ENCODE assay signal across 22 cellular contexts in genomic region chr22:46449974-46450745, GRCh38.
"Had no signal": no experiment of that assay in that cellular context is flagged by ENCODE, and none has a peak within 500 bp of the region (broad histone marks: within the 10 kb centered on the region; RNA-seq: fewer than 3 reads in every experiment).

No MANE protein-coding gene starts in this region.

- H3K27ac ChIP-seq: adrenal gland, ascending aorta, heart left ventricle, neutrophil, parathyroid adenoma, sigmoid colon, thoracic aorta had no signal

- H3K36me3 Mint-ChIP-seq: activated naive CD8-positive, alpha-beta T cell; naive thymus-derived CD8-positive, alpha-beta T cell; T-cell had no signal

- ATAC-seq: heart left ventricle; left lobe of liver; naive thymus-derived CD8-positive, alpha-beta T cell; T-cell had no signal

- H3K4me3 ChIP-seq: adrenal gland, ascending aorta, heart left ventricle, sigmoid colon, smooth muscle cell, thoracic aorta had no signal

- H3K4me3 Mint-ChIP-seq: activated naive CD8-positive, alpha-beta T cell; naive thymus-derived CD8-positive, alpha-beta T cell; T-cell; T-helper 2 cell treated with Interferon-gamma antibody and Interleukin-4, amounts not matched to agents 5 μg/mL and 100 μg/mL, for 36 hours had no signal

- H3K27me3 ChIP-seq: adrenal gland, ascending aorta, neutrophil had no signal

- H3K4me1 ChIP-seq: adrenal gland, ascending aorta, parathyroid adenoma, sigmoid colon had no signal

- H3K79me2 ChIP-seq: parathyroid adenoma had no signal

- H3K9ac ChIP-seq: parathyroid adenoma had no signal

- H3K27me3 Mint-ChIP-seq: activated naive CD8-positive, alpha-beta T cell had no signal

- H3K4me1 Mint-ChIP-seq: T-cell had no signal

- H3K9me3 ChIP-seq: adrenal gland, ascending aorta, heart left ventricle, neutrophil, sigmoid colon, thoracic aorta had no signal

- H3K9me3 Mint-ChIP-seq: naive thymus-derived CD8-positive, alpha-beta T cell; T-cell; T-helper 2 cell treated with Interferon-gamma antibody and Interleukin-4, amounts not matched to agents 5 μg/mL and 100 μg/mL, for 36 hours had no signal

- H3K27ac Mint-ChIP-seq: activated naive CD8-positive, alpha-beta T cell; naive thymus-derived CD8-positive, alpha-beta T cell; T-cell; T-helper 2 cell treated with Interferon-gamma antibody and Interleukin-4, amounts not matched to agents 5 μg/mL and 100 μg/mL, for 36 hours had no signal

- FAIRE-seq: TTC549 had no signal

- H2AFZ ChIP-seq: parathyroid adenoma had no signal

- H3K4me2 ChIP-seq: smooth muscle cell had no signal

- DNase-seq: activated gamma-delta T cell treated with Interleukin-2 at 50 U/mL for 16 hours; activated T-cell treated with anti-CD3 and anti-CD28 coated beads, Interleukin-2, amount 50 U/mL, for 1 hour; adrenal gland; central memory CD4-positive, alpha-beta T cell; dermis blood vessel endothelial cell; effector CD8-positive, alpha-beta T cell; islet precursor cell; naive thymus-derived CD8-positive, alpha-beta T cell; sigmoid colon; stimulated activated CD4-positive, alpha-beta T cell treated with anti-CD3 and anti-CD28 coated beads, Interleukin-4, amount 100 ng/mL, for 1 hour; stimulated activated naive CD4-positive, alpha-beta T cell treated with Interleukin-2 at 50 U/mL for 16 hours; T-cell had no signal

- H3K36me3 ChIP-seq: adrenal gland, ascending aorta, heart left ventricle, neutrophil, sigmoid colon, thoracic aorta had no signal
